Comparison of ENCODE assay signal across 23 cellular contexts in the genomic region with DNA sequence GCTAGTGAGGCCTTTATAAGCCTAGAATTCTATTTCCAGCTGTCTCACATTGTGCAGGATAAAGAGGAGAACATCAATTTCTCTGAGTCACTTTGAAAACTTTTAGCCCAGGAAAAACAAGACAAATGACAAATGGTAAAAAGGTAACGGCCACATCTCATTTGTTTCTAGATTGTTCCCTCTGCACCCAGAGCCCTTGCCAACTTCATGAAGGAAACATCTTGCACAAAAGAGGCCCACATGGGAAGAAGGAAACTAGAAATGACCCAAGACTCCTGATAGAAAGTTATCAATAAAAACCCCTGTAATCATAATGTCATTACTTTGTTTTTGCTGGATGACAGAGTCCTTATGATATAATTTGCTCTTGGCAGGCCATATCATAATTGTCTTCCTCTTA. TPM values are rescaled to one million over a fixed set of nuclear protein-coding genes. Genes with fewer than 3 reads are reported as not detected.
DNase-seq lines count a peak whose midpoint lies in the region; ATAC-seq, FAIRE-seq and TF ChIP-seq lines count a peak whose summit lies in the region.
"Had no signal": no experiment of that assay in that cellular context is flagged by ENCODE, and none has a peak within 500 bp of the region (broad histone marks: within the 10 kb centered on the region; RNA-seq: fewer than 3 reads in every experiment).

No MANE protein-coding gene starts in this region.

- no peak overlapping the region for H3K27ac Mint-ChIP-seq in CD4-positive, alpha-beta memory T cell
- H3K27ac Mint-ChIP-seq in CD8-positive, alpha-beta T cell = no peak overlapping the region
- H3K27ac Mint-ChIP-seq: activated naive CD4-positive, alpha-beta T cell treated with anti-CD3 and anti-CD28 coated beads for 36 hours; activated T-cell treated with anti-CD3 and anti-CD28 coated beads, Interleukin-2, amount 50 U/mL, for 24 hours; type B pancreatic cell had no signal

- no peak for ATAC-seq in Right ventricle myocardium inferior
- ATAC-seq in CD8-positive, alpha-beta T cell = no peak
- ATAC-seq: HCT116, lower lobe of right lung had no signal

- no peak overlapping the region for H3K4me3 ChIP-seq in left ventricle myocardium inferior
- no peak overlapping the region for H3K4me3 ChIP-seq in fibroblast of the aortic adventitia (ENCODE audit: low read depth, low read length)
- H3K4me3 ChIP-seq in sigmoid colon = no peak overlapping the region
- no peak overlapping the region for H3K4me3 ChIP-seq in vagina
- H3K4me3 ChIP-seq in CD4-positive, alpha-beta memory T cell (ENCODE audit: low read length in 2 of 2) = no peak overlapping the region
- H3K4me3 ChIP-seq in CD8-positive, alpha-beta T cell (ENCODE audit: low read depth, low read length) = no peak overlapping the region
- H3K4me3 ChIP-seq: lower lobe of right lung, ovary had no signal

- H3K36me3 ChIP-seq in left ventricle myocardium inferior (no peaks in the 10 kb centered on the region), sigmoid colon (no peaks in the 10 kb centered on the region), vagina (no peaks in the 10 kb centered on the region)
- H3K36me3 ChIP-seq in CD4-positive, alpha-beta memory T cell (ENCODE audit: insufficient read depth, low read length) = no peaks in the 10 kb centered on the region
- no peaks in the 10 kb centered on the region for H3K36me3 ChIP-seq in CD8-positive, alpha-beta T cell (ENCODE audit: insufficient read depth, low read length)
- H3K36me3 ChIP-seq: lower lobe of right lung, ovary had no signal

- CTCF ChIA-PET in CD4-positive, alpha-beta memory T cell (lab: Charles Lee; ENCODE audit: partially characterized antibody) = no interaction called here
- CTCF ChIA-PET in CD8-positive, alpha-beta T cell (lab: Charles Lee) = no interaction called here

- no peak for TF ChIP-seq EP300 in sigmoid colon (IDR thresholded peaks at IDR 0.05)

- peaks cover 9 to 10% of the 10 kb centered on the region in 2 donors for H3K27me3 Mint-ChIP-seq in CD4-positive, alpha-beta memory T cell
- H3K27me3 Mint-ChIP-seq in CD8-positive, alpha-beta T cell (ENCODE audit: low read depth) = peaks cover 19% of the 10 kb centered on the region

- peaks cover 49% of the 10 kb centered on the region for H3K4me1 ChIP-seq in left ventricle myocardium inferior
- peaks cover 0 to 47% (median 32%) of the 10 kb centered on the region in 4 donors for H3K4me1 ChIP-seq in sigmoid colon
- peaks cover 19% of the 10 kb centered on the region for H3K4me1 ChIP-seq in vagina
- H3K4me1 ChIP-seq in CD4-positive, alpha-beta memory T cell (ENCODE audit: insufficient read depth, low read length) = no peaks in the 10 kb centered on the region
- H3K4me1 ChIP-seq in CD8-positive, alpha-beta T cell (ENCODE audit: insufficient read depth, low read length) = no peaks in the 10 kb centered on the region
- H3K4me1 ChIP-seq: Caco-2 had no signal

- WGBS in sigmoid colon, 2 donors = 67 to 77% methylated on average over 1 of the region's 1 CpG

- TF ChIP-seq CTCF in left ventricle myocardium inferior (IDR thresholded peaks at IDR 0.05; ENCODE audit: borderline replicate concordance) (no peak), fibroblast of the aortic adventitia (IDR thresholded peaks at IDR 0.05; ENCODE audit: insufficient read depth, low read length) (no peak), sigmoid colon (IDR thresholded peaks at IDR 0.05) (no peak), vagina (IDR thresholded peaks at IDR 0.05) (no peak), D721Med (IDR thresholded peaks at IDR 0.05; ENCODE audit: insufficient read depth, missing control alignments) (no peak)
- TF ChIP-seq CTCF in CD8-positive, alpha-beta T cell (IDR thresholded peaks at IDR 0.05) = no peak

- peaks cover 0 to 3% (median 1%) of the 10 kb centered on the region in 4 donors for H3K4me1 Mint-ChIP-seq in CD4-positive, alpha-beta memory T cell
- no peaks in the 10 kb centered on the region for H3K4me1 Mint-ChIP-seq in CD8-positive, alpha-beta T cell (ENCODE audit: low read depth)
- H3K4me1 Mint-ChIP-seq: central memory CD8-positive, alpha-beta T cell had no signal

- TF ChIP-seq POLR2A in sigmoid colon (IDR thresholded peaks at IDR 0.05) (no peak), vagina (IDR thresholded peaks at IDR 0.05) (no peak)

- no peaks in the 10 kb centered on the region for H3K36me3 Mint-ChIP-seq in CD4-positive, alpha-beta memory T cell
- no peaks in the 10 kb centered on the region for H3K36me3 Mint-ChIP-seq in CD8-positive, alpha-beta T cell

- FAIRE-seq in D721Med (lab: Jason Lieb, UNC) = no peak
- FAIRE-seq: A204.1 had no signal

- DNase-seq in left ventricle myocardium inferior (no peak), Right ventricle myocardium inferior (ENCODE audit: missing footprints) (no peak), fibroblast of the aortic adventitia (ENCODE audit: low read depth) (peak; percentile 56), sigmoid colon (no peak), vagina (ENCODE audit: extremely low spot score in 2 of 2) (no peak), D721Med (ENCODE audit: insufficient read length, low spot score) (no peak)
- DNase-seq in CD4-positive, alpha-beta memory T cell = no peak
- DNase-seq in CD8-positive, alpha-beta T cell = no peak
- DNase-seq: activated CD4-positive, CD25-positive, alpha-beta regulatory T cell treated with anti-CD3 and anti-CD28 coated beads, Interleukin-2, amount 50 U/mL, for 72 hours; activated naive CD4-positive, alpha-beta T cell treated with anti-CD3 and anti-CD28 coated beads for 36 hours; activated T-cell treated with anti-CD3 and anti-CD28 coated beads, Interleukin-2, amount 50 U/mL, for 24 hours; amygdala; Caco-2; effector CD4-positive, alpha-beta T cell; glutamatergic neuron; lower lobe of right lung; ovary; RPMI8226 had no signal

- peaks cover 0 to 10% (median 0%) of the 10 kb centered on the region in 8 donors for H3K9me3 Mint-ChIP-seq in CD4-positive, alpha-beta memory T cell
- H3K9me3 Mint-ChIP-seq in CD8-positive, alpha-beta T cell = no peaks in the 10 kb centered on the region
- H3K9me3 Mint-ChIP-seq: activated T-cell treated with anti-CD3 and anti-CD28 coated beads, Interleukin-2, amount 50 U/mL, for 24 hours; central memory CD8-positive, alpha-beta T cell; type B pancreatic cell had no signal

- intact Hi-C loops in left ventricle myocardium inferior (cut with micrococcal nuclease) = no loop called here
- intact Hi-C loops in Right ventricle myocardium inferior (cut with DNase I) = no loop called here
- intact Hi-C loops in sigmoid colon (cut with DNase I) = no loop called here
- intact Hi-C loops in vagina (cut with DNase I) = no loop called here
- intact Hi-C loops in CD4-positive, alpha-beta memory T cell (cut with micrococcal nuclease) = no loop called here
- intact Hi-C loops in CD8-positive, alpha-beta T cell (cut with DNase I, micrococcal nuclease) = no loop called here

- POLR2A ChIA-PET in CD4-positive, alpha-beta memory T cell (lab: Charles Lee; ENCODE audit: partially characterized antibody) = no interaction called here
- POLR2A ChIA-PET in CD8-positive, alpha-beta T cell (lab: Charles Lee) = no interaction called here

- H3K9me3 ChIP-seq in left ventricle myocardium inferior (replicated peaks) (no peaks in the 10 kb centered on the region), sigmoid colon (no peaks in the 10 kb centered on the region), vagina (no peaks in the 10 kb centered on the region)
- no peaks in the 10 kb centered on the region for H3K9me3 ChIP-seq in CD4-positive, alpha-beta memory T cell (ENCODE audit: control insufficient read depth in 1 of 2, low read length in 2 of 2)
- H3K9me3 ChIP-seq in CD8-positive, alpha-beta T cell (ENCODE audit: low read length) = no peaks in the 10 kb centered on the region
- H3K9me3 ChIP-seq: BE2C, Caco-2, lower lobe of right lung, ovary had no signal

- H3K27ac ChIP-seq in left ventricle myocardium inferior (replicated peaks) (peak overlapping the region; percentile 76), sigmoid colon (peak overlapping the region; percentile 55 to 94 (median 92)), vagina (peak overlapping the region; percentile 38)
- no peak overlapping the region for H3K27ac ChIP-seq in CD4-positive, alpha-beta memory T cell (ENCODE audit: low read depth, low read length)
- no peak overlapping the region for H3K27ac ChIP-seq in CD8-positive, alpha-beta T cell (ENCODE audit: low read depth, low read length)
- H3K27ac ChIP-seq: lower lobe of right lung, ovary had no signal

- no peak overlapping the region for H3K4me3 Mint-ChIP-seq in CD4-positive, alpha-beta memory T cell
- no peak overlapping the region for H3K4me3 Mint-ChIP-seq in CD8-positive, alpha-beta T cell
- H3K4me3 Mint-ChIP-seq: activated naive CD4-positive, alpha-beta T cell treated with anti-CD3 and anti-CD28 coated beads for 36 hours; activated T-cell treated with anti-CD3 and anti-CD28 coated beads, Interleukin-2, amount 50 U/mL, for 24 hours; central memory CD8-positive, alpha-beta T cell; type B pancreatic cell had no signal

- H3K27me3 ChIP-seq in left ventricle myocardium inferior (ENCODE audit: low read depth) (peaks cover 9% of the 10 kb centered on the region), sigmoid colon (no peaks in the 10 kb centered on the region), vagina (no peaks in the 10 kb centered on the region)
- no peaks in the 10 kb centered on the region for H3K27me3 ChIP-seq in CD4-positive, alpha-beta memory T cell (ENCODE audit: insufficient read depth, low read length)
- no peaks in the 10 kb centered on the region for H3K27me3 ChIP-seq in CD8-positive, alpha-beta T cell (ENCODE audit: insufficient read depth, low read length)
- H3K27me3 ChIP-seq: BE2C, ovary had no signal

RNA-seq across cellular contexts. Expression of a gene that starts 5.3 kb away (rescaled TPM):
- total RNA-seq in left ventricle myocardium inferior (20.7 TPM), Right ventricle myocardium inferior (22.1 TPM), fibroblast of the aortic adventitia (ENCODE audit: low replicate concordance) (89.6 and 157 TPM in 2 replicates), sigmoid colon (100 to 1,000 TPM; 149 to 343 (median 184) TPM), vagina (68.5 TPM)
- 10 to 100 TPM in 2 of 3 donors, 1 to 10 TPM in 1; 4.2 to 48.7 (median 20.4) TPM for polyA plus RNA-seq in sigmoid colon
- under 1 TPM; 0.06 to 0.25 TPM for total RNA-seq in CD4-positive, alpha-beta memory T cell
- not detected for polyA plus RNA-seq in CD4-positive, alpha-beta memory T cell
- not detected for total RNA-seq in CD8-positive, alpha-beta T cell

Comparison
In these comparisons a context has a peak if more than half of its experiments do, and no peak if none do; other contexts are left out.
1. H3K27ac ChIP-seq: peak in left ventricle myocardium inferior (single experiment), sigmoid colon (4 of 4) and vagina (single experiment); none in CD4-positive, alpha-beta memory T cell (single experiment) and CD8-positive, alpha-beta T cell (single experiment).
2. RNA of a gene that starts 5.3 kb away (total RNA-seq): 149 to 343 TPM in sigmoid colon, 89.6 to 157 TPM in fibroblast of the aortic adventitia, 68.5 TPM in vagina (single experiment), 22.1 TPM in Right ventricle myocardium inferior (single experiment) and 20.7 TPM in left ventricle myocardium inferior (single experiment); 0.06 to 0.25 TPM in CD4-positive, alpha-beta memory T cell and not detected in CD8-positive, alpha-beta T cell; every median in the first group is over 10 times any median in the second.